Comparison of ENCODE assay signal across 12 cellular contexts in genomic region chr4:75715105-75715799, GRCh38. TPM values are rescaled to one million over a fixed set of nuclear protein-coding genes. Genes with fewer than 3 reads are reported as not detected.
A peak's percentile ranks its signal among the peaks of the same experiment; 100 is the strongest.
DNase-seq lines count a peak whose midpoint lies in the region; ATAC-seq, FAIRE-seq and TF ChIP-seq lines count a peak whose summit lies in the region.
"Had no signal": no experiment of that assay in that cellular context is flagged by ENCODE, and none has a peak within 500 bp of the region (broad histone marks: within the 10 kb centered on the region; RNA-seq: fewer than 3 reads in every experiment).

No MANE protein-coding gene starts in this region.

- ATAC-seq in Right ventricle myocardium superior (ENCODE audit: poor library complexity), result no peak
- peak; percentile 50; the same call in 2 of the 3 replicates for ATAC-seq in K562
- peak; percentile 76 for ATAC-seq in left lobe of liver
- no peak for ATAC-seq in aorta (ENCODE audit: low FRiP score)
- no peak for ATAC-seq in activated T-cell treated with anti-CD3 and anti-CD28 coated beads, Interleukin-2, amount 50 U/mL, for 4 hours

- H3K36me3 ChIP-seq in left ventricle myocardium inferior, result no peaks in the 10 kb centered on the region
- H3K36me3 ChIP-seq in K562 (ENCODE audit: control insufficient read depth, insufficient read depth, low read length), result peaks cover 3% of the 10 kb centered on the region; the same call in 1 of the 3 replicates
- H3K36me3 ChIP-seq in aorta (ENCODE audit: control insufficient read depth in 1 of 2, insufficient read depth in 2 of 2, low read length in 1 of 2), result no peaks in the 10 kb centered on the region

- H3K9me1 ChIP-seq in K562 (ENCODE audit: control insufficient read depth, insufficient read depth, low read length), result no peaks in the 10 kb centered on the region

- H3K27me3 ChIP-seq in left ventricle myocardium inferior (ENCODE audit: low read depth) (no peaks in the 10 kb centered on the region), K562 (ENCODE audit: control insufficient read depth in 2 of 2, insufficient read depth in 2 of 2, low read length in 2 of 2) (no peaks in the 10 kb centered on the region), aorta (ENCODE audit: control insufficient read depth in 1 of 2, insufficient read depth in 2 of 2, low read length in 1 of 2) (no peaks in the 10 kb centered on the region)
- H3K27me3 ChIP-seq: tibial nerve had no signal

- intact Hi-C loops in left ventricle myocardium inferior (cut with micrococcal nuclease) (no loop called here), Right ventricle myocardium superior (cut with DNase I) (no loop called here), K562 (cut with micrococcal nuclease) (no loop called here), aorta (cut with DNase I) (no loop called here)
- intact Hi-C loops in activated naive CD4-positive, alpha-beta T cell treated with anti-CD3 and anti-CD28 coated beads for 36 hours (cut with micrococcal nuclease), result no loop called here

- no peaks in the 10 kb centered on the region for H4K20me1 ChIP-seq in K562 (replicated peaks; ENCODE audit: control insufficient read depth, insufficient read depth, low read length)

- BruUV-seq in K562 (replicated peaks; lab: Mats Ljungman, UMichigan), result no TSS peak

- H3K4me1 ChIP-seq in left ventricle myocardium inferior (peaks cover 23% of the 10 kb centered on the region), K562 (replicated peaks in 1 of 2; ENCODE audit: control insufficient read depth in 2 of 2, insufficient read depth in 2 of 2, low read length in 2 of 2) (no peaks in the 10 kb centered on the region), aorta (ENCODE audit: control insufficient read depth in 1 of 2, insufficient read depth in 2 of 2, low read length in 2 of 2) (peaks cover 2 to 9% of the 10 kb centered on the region in 2 donors)

- in situ Hi-C loops in K562 (cut with MboI), result no loop called here

- H3K27ac Mint-ChIP-seq in activated naive CD4-positive, alpha-beta T cell treated with anti-CD3 and anti-CD28 coated beads for 36 hours, result no peak overlapping the region
- H3K27ac Mint-ChIP-seq: activated naive CD8-positive, alpha-beta T cell had no signal

- CTCF ChIA-PET in K562 (lab: Yijun Ruan, JAX; ENCODE audit: low intra/inter-chr PET ratio), result no interaction called here
- CTCF ChIA-PET in activated naive CD4-positive, alpha-beta T cell treated with anti-CD3 and anti-CD28 coated beads for 36 hours (lab: Charles Lee), result interaction anchor here (0.6 to 1.2 kb wide), 3 partner anchors 9 to 281 kb away, joined by 3 to 6 read pairs (median 3); partner anchors contain the start of gene USO1

- H3K9me3 ChIP-seq in left ventricle myocardium inferior (replicated peaks) (no peaks in the 10 kb centered on the region), K562 (replicated peaks; ENCODE audit: control insufficient read depth, insufficient read depth, low read depth, low read length) (no peaks in the 10 kb centered on the region), aorta (ENCODE audit: control insufficient read depth, low read length) (no peaks in the 10 kb centered on the region)
- H3K9me3 ChIP-seq: tibial nerve had no signal

- H3K4me3 ChIP-seq in left ventricle myocardium inferior (no peak overlapping the region), K562 (no peak overlapping the region), aorta (ENCODE audit: low read length in 2 of 2) (no peak overlapping the region)
- H3K4me3 ChIP-seq: tibial nerve had no signal

- POLR2A ChIA-PET in K562 (lab: Yijun Ruan, JAX), result interaction anchor here (0.6 to 7.2 kb wide), 4 partner anchors 9 to 147 kb away, joined by 3 to 57 read pairs (median 4); partner anchors contain the start of gene USO1

- no peak overlapping the region for H3K4me2 ChIP-seq in K562 (ENCODE audit: insufficient read depth, low read length)

- peaks cover 2% of the 10 kb centered on the region for H3K36me3 Mint-ChIP-seq in activated T-cell treated with anti-CD3 and anti-CD28 coated beads, Interleukin-2, amount 50 U/mL, for 4 hours (ENCODE audit: insufficient read depth)
- peaks cover 5% of the 10 kb centered on the region for H3K36me3 Mint-ChIP-seq in activated naive CD4-positive, alpha-beta T cell treated with anti-CD3 and anti-CD28 coated beads for 36 hours (ENCODE audit: low read depth)

- 39% methylated on average over 4 of the region's 4 CpGs for WGBS in K562 (ENCODE audit: insufficient coverage, low coverage, missing lambda C conversion rate)
- WGBS in aorta, 2 donors, result 20 to 23% methylated on average over 4 of the region's 4 CpGs

- peak overlapping the region; percentile 31 for H3K27ac ChIP-seq in left ventricle myocardium inferior (replicated peaks)
- H3K27ac ChIP-seq in K562 (ENCODE audit: extremely low read depth, low read depth, low read length), result no peak overlapping the region
- H3K27ac ChIP-seq in aorta (ENCODE audit: low read depth in 1 of 2, low read length in 2 of 2), result peak overlapping the region; percentile 63 to 71
- H3K27ac ChIP-seq: VCaP had no signal

- peak; percentile 42 for FAIRE-seq in K562 (lab: Jason Lieb, UNC)

- H3K4me3 Mint-ChIP-seq in activated T-cell treated with anti-CD3 and anti-CD28 coated beads, Interleukin-2, amount 50 U/mL, for 4 hours, result no peak overlapping the region
- no peak overlapping the region for H3K4me3 Mint-ChIP-seq in activated naive CD4-positive, alpha-beta T cell treated with anti-CD3 and anti-CD28 coated beads for 36 hours
- H3K4me3 Mint-ChIP-seq: activated naive CD8-positive, alpha-beta T cell had no signal

- TF ChIP-seq POLR2A in K562 (conservative IDR thresholded peaks at IDR 0.05), result no peak

- no peak overlapping the region for H2AFZ ChIP-seq in K562 (ENCODE audit: low read depth, low read length)

- no peaks in the 10 kb centered on the region for H3K27me3 Mint-ChIP-seq in activated T-cell treated with anti-CD3 and anti-CD28 coated beads, Interleukin-2, amount 50 U/mL, for 4 hours (ENCODE audit: low read depth)
- H3K27me3 Mint-ChIP-seq in activated naive CD4-positive, alpha-beta T cell treated with anti-CD3 and anti-CD28 coated beads for 36 hours (ENCODE audit: low read depth), result no peaks in the 10 kb centered on the region
- H3K27me3 Mint-ChIP-seq: activated naive CD8-positive, alpha-beta T cell had no signal

- DNase-seq in left ventricle myocardium inferior (no peak), Right ventricle myocardium superior (no peak), K562 (ENCODE audit: extremely low read depth in 1 of 4, low spot score in 3 of 4) (no peak), left lobe of liver (ENCODE audit: low spot score) (no peak), aorta (no peak)
- no peak for DNase-seq in activated T-cell treated with anti-CD3 and anti-CD28 coated beads, Interleukin-2, amount 50 U/mL, for 4 hours
- no peak for DNase-seq in stimulated activated naive CD4-positive, alpha-beta T cell (lab: John Stamatoyannopoulos, UW)
- no peak for DNase-seq in activated naive CD4-positive, alpha-beta T cell treated with anti-CD3 and anti-CD28 coated beads for 36 hours
- DNase-seq: NCI-H1417 treated with DMSO at 0.1 percent for 48 hours had no signal

- no peaks in the 10 kb centered on the region for H3K4me1 Mint-ChIP-seq in activated T-cell treated with anti-CD3 and anti-CD28 coated beads, Interleukin-2, amount 50 U/mL, for 4 hours (ENCODE audit: low read depth)
- H3K4me1 Mint-ChIP-seq in activated naive CD4-positive, alpha-beta T cell treated with anti-CD3 and anti-CD28 coated beads for 36 hours (ENCODE audit: low read depth), result peaks cover 15% of the 10 kb centered on the region

- TF ChIP-seq EP300 in K562 (IDR thresholded peaks at IDR 0.05; ENCODE audit: low read length), result no peak

- TF ChIP-seq RAD21 in K562 (CRISPR knock-in tag; conservative IDR thresholded peaks at IDR 0.05 in 1 of 2, IDR thresholded peaks at IDR 0.05 in 1 of 2), result no peak

- TF ChIP-seq CTCF in left ventricle myocardium inferior (IDR thresholded peaks at IDR 0.05; ENCODE audit: borderline replicate concordance), result no peak
- no peak for TF ChIP-seq CTCF in K562 (IDR thresholded peaks at IDR 0.05 in 2 of 3, conservative IDR thresholded peaks at IDR 0.05 in 1 of 3; ENCODE audit: insufficient read depth in 2 of 3, low read depth in 1 of 3, low read length in 3 of 3)

- no peaks in the 10 kb centered on the region; the same call in 2 of the 3 replicates for H3K79me2 ChIP-seq in K562 (ENCODE audit: control insufficient read depth, insufficient read depth, low read length)

- no peaks in the 10 kb centered on the region for H3K9me3 Mint-ChIP-seq in activated T-cell treated with anti-CD3 and anti-CD28 coated beads, Interleukin-2, amount 50 U/mL, for 4 hours
- no peaks in the 10 kb centered on the region for H3K9me3 Mint-ChIP-seq in activated naive CD4-positive, alpha-beta T cell treated with anti-CD3 and anti-CD28 coated beads for 36 hours

- H3K9ac ChIP-seq in K562 (ENCODE audit: insufficient read depth in 1 of 2, low read depth in 2 of 2, low read length in 2 of 2), result peak overlapping the region in 1 of 2 experiments; percentile 38; a peak in 1 of 4 replicates

RNA-seq across cellular contexts. Expression of gene USO1, which starts 9.1 kb away (rescaled TPM):
- total RNA-seq in left ventricle myocardium inferior, result 84.3 TPM
- total RNA-seq in Right ventricle myocardium superior, result 87.7 TPM
- total RNA-seq in K562 (2011; cell fraction: chromatin; rRNA removed; ENCODE audit: low replicate concordance), result 22.0 and 88.8 TPM in 2 replicates
- total RNA-seq in K562 (2011; cell fraction: nucleolus; rRNA removed), result 18.5 and 23.9 TPM in 2 replicates
- 33.2 and 59.6 TPM in 2 replicates for total RNA-seq in K562 (2011; cell fraction: nucleoplasm; rRNA removed)
- total RNA-seq in K562 (2014; rRNA removed), result 48.5 and 54.0 TPM in 2 replicates
- total RNA-seq in K562 (2014; rRNA removed; fragmentation: Illumina TruSeq; extraction: Trizol), result 76.2 and 80.2 TPM in 2 replicates
- 68.7 and 72.8 TPM in 2 replicates for total RNA-seq in K562 (2015; rRNA removed; fragmentation: Illumina TruSeq; extraction: Trizol)
- 45.3 and 48.0 TPM in 2 replicates for total RNA-seq in K562 (2021)
- polyA plus RNA-seq in K562 (2011; rRNA removed), result 87.5 and 97.8 TPM in 2 replicates
- 21.2 and 42.2 TPM in 2 replicates for polyA plus RNA-seq in K562 (2011; cell fraction: cytosol; rRNA removed)
- 15.9 and 30.8 TPM in 2 replicates for polyA plus RNA-seq in K562 (2011; cell fraction: nucleus; rRNA removed)
- 40.7 and 71.7 TPM in 2 replicates for polyA plus RNA-seq in K562 (2012)
- 54.5 and 71.6 TPM in 2 replicates for polyA plus RNA-seq in K562 (2014; fragmentation: Illumina TruSeq; extraction: Trizol)
- 10 to 100 TPM; 19.3 to 22.1 TPM for polyA plus RNA-seq in K562 (2014; fragmentation: Nextera tagmentation; extraction: Ambion mirVana)
- 44.3 and 45.1 TPM in 2 replicates for polyA plus RNA-seq in K562 (2014; rRNA removed)
- polyA minus RNA-seq in K562 (2011; rRNA and poly(A)+ RNA removed), result 69.8 and 96.2 TPM in 2 replicates
- polyA minus RNA-seq in K562 (2011; cell fraction: cytosol; rRNA and poly(A)+ RNA removed), result 32.1 and 32.4 TPM in 2 replicates
- 15.2 and 35.5 TPM in 2 replicates for polyA minus RNA-seq in K562 (2011; cell fraction: nucleus; rRNA and poly(A)+ RNA removed)
- 47.1 TPM for total RNA-seq in left lobe of liver
- 10 to 100 TPM; 77.2 to 86.6 TPM for total RNA-seq in aorta
- 10 to 100 TPM; 50.6 to 51.7 TPM for polyA plus RNA-seq in aorta
- total RNA-seq in activated T-cell treated with anti-CD3 and anti-CD28 coated beads, Interleukin-2, amount 50 U/mL, for 4 hours, result 10 to 100 TPM; 28.1 to 31.6 (median 30.1) TPM
- 10 to 100 TPM; 42.1 to 42.4 TPM for total RNA-seq in activated naive CD4-positive, alpha-beta T cell treated with anti-CD3 and anti-CD28 coated beads for 36 hours

RNA-seq across cellular contexts. Expression of gene G3BP2, which starts 42.0 kb away (rescaled TPM):
- total RNA-seq in left ventricle myocardium inferior (71.2 TPM), Right ventricle myocardium superior (69.2 TPM), K562 (2014; rRNA removed) (84.6 and 88.9 TPM in 2 replicates), K562 (2014; rRNA removed; fragmentation: Illumina TruSeq; extraction: Trizol) (138 and 159 TPM in 2 replicates), K562 (2015; rRNA removed; fragmentation: Illumina TruSeq; extraction: Trizol) (125 and 130 TPM in 2 replicates), K562 (2021) (143 and 160 TPM in 2 replicates), left lobe of liver (52.2 TPM), aorta (10 to 100 TPM; 99.6 to 99.7 TPM)
- 41.8 and 137 TPM in 2 replicates for total RNA-seq in K562 (2011; cell fraction: chromatin; rRNA removed; ENCODE audit: low replicate concordance)
- 22.8 and 31.1 TPM in 2 replicates for total RNA-seq in K562 (2011; cell fraction: nucleolus; rRNA removed)
- total RNA-seq in K562 (2011; cell fraction: nucleoplasm; rRNA removed), result 47.7 and 75.6 TPM in 2 replicates
- polyA plus RNA-seq in K562 (2011; rRNA removed) (90.9 and 141 TPM in 2 replicates), K562 (2014; fragmentation: Illumina TruSeq; extraction: Trizol) (143 and 222 TPM in 2 replicates), K562 (2014; fragmentation: Nextera tagmentation; extraction: Ambion mirVana) (10 to 100 TPM; 25.2 to 36.2 TPM), K562 (2014; rRNA removed) (83.7 and 90.2 TPM in 2 replicates), aorta (10 to 100 TPM; 36.7 to 38.6 TPM)
- 28.9 and 47.0 TPM in 2 replicates for polyA plus RNA-seq in K562 (2011; cell fraction: cytosol; rRNA removed)
- 23.0 and 34.6 TPM in 2 replicates for polyA plus RNA-seq in K562 (2011; cell fraction: nucleus; rRNA removed)
- polyA plus RNA-seq in K562 (2012), result 83.9 and 86.5 TPM in 2 replicates
- polyA minus RNA-seq in K562 (2011; rRNA and poly(A)+ RNA removed), result 194 and 199 TPM in 2 replicates
- polyA minus RNA-seq in K562 (2011; cell fraction: cytosol; rRNA and poly(A)+ RNA removed), result 44.7 and 78.4 TPM in 2 replicates
- polyA minus RNA-seq in K562 (2011; cell fraction: nucleus; rRNA and poly(A)+ RNA removed), result 23.4 and 41.5 TPM in 2 replicates
- 100 to 1,000 TPM; 177 to 196 (median 189) TPM for total RNA-seq in activated T-cell treated with anti-CD3 and anti-CD28 coated beads, Interleukin-2, amount 50 U/mL, for 4 hours
- total RNA-seq in activated naive CD4-positive, alpha-beta T cell treated with anti-CD3 and anti-CD28 coated beads for 36 hours, result 100 to 1,000 TPM; 134 to 144 TPM

Comparison
In these comparisons a context has a peak if more than half of its experiments do, and no peak if none do; other contexts are left out.
1. ATAC-seq: peak in K562 (single experiment) and left lobe of liver (single experiment); none in Right ventricle myocardium superior (single experiment), aorta (single experiment) and activated T-cell treated with anti-CD3 and anti-CD28 coated beads, Interleukin-2, amount 50 U/mL, for 4 hours (0 of 2).